ENCODE assay signal across 8 cellular contexts in genomic region chr2:179129574-179130238, GRCh38.
DNase-seq lines count a peak whose midpoint lies in the region; ATAC-seq and TF ChIP-seq lines count a peak whose summit lies in the region.

No MANE protein-coding gene starts in this region.

- TF ChIP-seq CTCF in neural crest cell (conservative IDR thresholded peaks at IDR 0.05): peak; percentile 67

- H3K36me3 Mint-ChIP-seq in neural crest cell (ENCODE audit: low read depth): no peaks in the 10 kb centered on the region

- DNase-seq in Right ventricle myocardium inferior (ENCODE audit: missing footprints) (no peak), left cardiac atrium (no peak), M059J (ENCODE audit: low read depth) (peak; percentile 13), dermis blood vessel endothelial cell (peak; percentile 51), neural crest cell (ENCODE audit: low read depth, low spot score) (no peak), H4 (ENCODE audit: low spot score) (no peak)
- DNase-seq in stimulated activated CD4-positive, alpha-beta T cell treated with anti-CD3 and anti-CD28 coated beads, Interleukin-4, amount 100 ng/mL, for 1 hour: no peak
- DNase-seq in activated CD8-positive, alpha-beta memory T cell treated with anti-CD3 and anti-CD28 coated beads for 24 hours: no peak

- no peaks in the 10 kb centered on the region for H3K9me3 Mint-ChIP-seq in neural crest cell

- H3K27ac Mint-ChIP-seq in neural crest cell (ENCODE audit: unreplicated experiment): no peak overlapping the region

- intact Hi-C loops in Right ventricle myocardium inferior (cut with DNase I) (loop anchor here (5.0 to 10.0 kb wide), 3 partner anchors 82 to 235 kb away; no protein-coding TSS in a partner anchor), left cardiac atrium (cut with DNase I) (loop anchor here in 1 of 2 donors (10.0 kb wide), 1 partner anchor 205 kb away; no protein-coding TSS in a partner anchor)

- ATAC-seq in Right ventricle myocardium inferior: peak; percentile 68
- ATAC-seq in left cardiac atrium: no peak

- H3K27me3 Mint-ChIP-seq in neural crest cell (ENCODE audit: low read depth): no peaks in the 10 kb centered on the region

- H3K4me1 Mint-ChIP-seq in neural crest cell: no peaks in the 10 kb centered on the region

- H3K4me3 Mint-ChIP-seq in neural crest cell: no peak overlapping the region

Comparison
In these comparisons a context has a peak if more than half of its experiments do, and no peak if none do; other contexts are left out.
1. DNase-seq: peak in M059J (single experiment) and dermis blood vessel endothelial cell (single experiment); none in Right ventricle myocardium inferior (single experiment), left cardiac atrium (single experiment), neural crest cell (single experiment), stimulated activated CD4-positive, alpha-beta T cell treated with anti-CD3 and anti-CD28 coated beads, Interleukin-4, amount 100 ng/mL, for 1 hour (single experiment), activated CD8-positive, alpha-beta memory T cell treated with anti-CD3 and anti-CD28 coated beads for 24 hours (single experiment) and H4 (single experiment).